36 cellular contexts compared by ENCODE assay signal in the genomic region with DNA sequence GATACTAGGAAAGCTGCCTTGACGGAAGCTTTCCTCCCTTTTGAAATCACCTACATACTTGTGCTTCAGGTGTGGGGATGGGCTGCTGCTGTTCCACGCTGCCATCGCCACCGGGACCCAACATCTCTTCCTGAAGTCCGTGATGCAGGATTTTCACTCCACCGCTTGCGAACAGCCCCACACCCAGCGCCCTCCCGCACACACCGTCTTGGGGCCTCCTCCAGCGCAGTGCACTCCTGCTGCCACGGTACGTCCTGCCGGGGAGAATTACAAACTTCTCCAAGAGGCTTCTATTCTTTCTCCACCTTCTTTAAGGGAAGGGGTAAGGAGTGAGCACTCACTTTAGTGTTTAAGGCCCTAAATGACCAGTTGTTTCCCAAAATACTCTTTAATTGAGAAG. TPM values are rescaled to one million over a fixed set of nuclear protein-coding genes. Genes with fewer than 3 reads are reported as not detected.
"Had no signal": no experiment of that assay in that cellular context is flagged by ENCODE, and none has a peak within 500 bp of the region (broad histone marks: within the 10 kb centered on the region; RNA-seq: fewer than 3 reads in every experiment).

No MANE protein-coding gene starts in this region.

- DNase-seq: Karpas-422, Kasumi-1, MG63, MM.1S, MV-4-11, NCI-H1048, NCI-H1092, NCI-H1092 treated with DMSO at 0.1 percent for 48 hours, NCI-H1105, NCI-H1105 treated with DMSO at 0.1 percent for 48 hours, NCI-H1417, NCI-H1417 treated with DMSO at 0.1 percent for 48 hours, NCI-H1436, NCI-H1436 treated with DMSO at 0.1 percent for 48 hours, NCI-H146, NCI-H1694, NCI-H1694 treated with DMSO at 0.1 percent for 48 hours, NCI-H187, NCI-H187 treated with DMSO at 0.1 percent for 48 hours, NCI-H1930, NCI-H2029, NCI-H2029 treated with DMSO at 0.1 percent for 48 hours, NCI-H2081, NCI-H2107, NCI-H2171, NCI-H2171 treated with DMSO at 0.1 percent for 48 hours, NCI-H2227 treated with DMSO at 0.1 percent for 48 hours, NCI-H226, NCI-H345, NCI-H446, NCI-H446 treated with DMSO at 0.1 percent for 48 hours, NCI-H510A, NCI-H510A treated with DMSO at 0.1 percent for 48 hours, NCI-H524 had no signal

- H3K36me3 ChIP-seq: MG63 had no signal

- H3K9me3 ChIP-seq: MG63 had no signal

- H3K4me3 ChIP-seq: MG63 had no signal

- H3K27me3 ChIP-seq: MG63 had no signal

RNA-seq across cellular contexts. Expression of gene HRH4, which starts 58.2 kb away (rescaled TPM):
- total RNA-seq: LHCN-M2, M059J had no signal
